Comparison of ENCODE assay signal across 30 cellular contexts in the genomic region with DNA sequence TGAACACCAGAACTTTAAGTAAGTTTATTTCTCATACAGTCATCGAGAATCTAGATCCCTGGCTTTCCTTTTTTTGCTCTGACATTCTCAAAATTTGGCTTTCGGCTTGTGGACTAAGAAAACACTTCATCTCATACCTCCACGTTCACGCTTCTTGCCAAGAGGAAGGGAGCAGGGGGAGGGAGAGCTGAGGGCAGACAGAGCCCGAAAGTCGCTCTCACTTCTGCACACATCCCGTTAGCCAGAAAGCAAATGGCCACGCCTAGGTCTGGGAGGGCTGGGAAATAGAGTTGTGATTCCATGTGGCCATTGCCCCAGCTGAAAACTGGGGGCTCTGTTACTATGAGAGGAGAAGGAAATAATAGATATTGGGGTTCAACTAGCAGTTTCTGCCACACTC.
"Had no signal": no experiment of that assay in that cellular context is flagged by ENCODE, and none has a peak within 500 bp of the region (broad histone marks: within the 10 kb centered on the region; RNA-seq: fewer than 3 reads in every experiment).

No MANE protein-coding gene starts in this region.

- H2AFZ ChIP-seq: PC-9 had no signal

- DNase-seq: activated CD4-positive, alpha-beta T cell treated with anti-CD3 and anti-CD28 coated beads for 36 hours; activated CD4-positive, alpha-beta T cell treated with anti-CD3 and anti-CD28 coated beads, Interleukin-2, amount 10 ng/mL, durations not matched to agents 7 days and 5 days; activated CD4-positive, alpha-beta T cell treated with anti-CD3 and anti-CD28 coated beads, Interleukin-2, amount 50 U/mL, for 48 hours; activated CD8-positive, alpha-beta T cell treated with anti-CD3 and anti-CD28 coated beads, Interleukin-2, amount 10 ng/mL, durations not matched to agents 7 days and 5 days; activated gamma-delta T cell treated with Interleukin-2 at 50 U/mL for 16 hours; activated naive CD4-positive, alpha-beta T cell treated with anti-CD3 and anti-CD28 coated beads for 36 hours; activated T-cell treated with anti-CD3 and anti-CD28 coated beads for 4 hours; activated T-cell treated with anti-CD3 and anti-CD28 coated beads, Interleukin-2, amount 50 U/mL, for 4 hours; adrenal gland; caudate nucleus; NCI-H1092 treated with DMSO at 0.1 percent for 48 hours; NCI-H1417; NCI-H146; NCI-H187; NCI-H2029 treated with DMSO at 0.1 percent for 48 hours; NCI-H2107; NCI-H2171; NCI-H510A; NCI-H526; NCI-H748 treated with DMSO at 0.1 percent for 48 hours; NK-92 treated with Interleukin-12 subunit alpha and Interleukin-12 subunit beta, amount 100 ng/mL, for 24 hours; PC-9; Right ventricle myocardium superior; SJCRH30 had no signal

- H3K4me1 ChIP-seq: SJCRH30 had no signal

- H3K9ac ChIP-seq: KMS-11 had no signal

- H3K27ac ChIP-seq: adrenal gland, KMS-11, PC-9, RWPE1, SJCRH30, SK-N-MC had no signal

- H3K9me3 ChIP-seq: adrenal gland, SJCRH30 had no signal

- H3K27me3 ChIP-seq: adrenal gland, SJCRH30 had no signal

- H3K4me2 ChIP-seq: KMS-11, PC-9 had no signal

- ATAC-seq: activated CD4-positive, alpha-beta T cell treated with anti-CD3 and anti-CD28 coated beads for 36 hours; activated CD4-positive, CD25-positive, alpha-beta regulatory T cell treated with anti-CD3 and anti-CD28 coated beads, Interleukin-2, amount 50 U/mL, for 24 hours; activated CD8-positive, alpha-beta T cell treated with anti-CD3 and anti-CD28 coated beads, Interleukin-2, amount 10 ng/mL, durations not matched to agents 7 days and 5 days; activated naive CD4-positive, alpha-beta T cell treated with anti-CD3 and anti-CD28 coated beads, Interleukin-2, amount 50 U/mL, for 72 hours; activated T-cell treated with anti-CD3 and anti-CD28 coated beads, Interleukin-2, amount 50 U/mL, for 4 hours; WTC11 had no signal

- H3K4me3 ChIP-seq: adrenal gland, PC-9, SJCRH30, SK-N-MC had no signal
